ENCODE assay signal across 22 cellular contexts in the genomic region with DNA sequence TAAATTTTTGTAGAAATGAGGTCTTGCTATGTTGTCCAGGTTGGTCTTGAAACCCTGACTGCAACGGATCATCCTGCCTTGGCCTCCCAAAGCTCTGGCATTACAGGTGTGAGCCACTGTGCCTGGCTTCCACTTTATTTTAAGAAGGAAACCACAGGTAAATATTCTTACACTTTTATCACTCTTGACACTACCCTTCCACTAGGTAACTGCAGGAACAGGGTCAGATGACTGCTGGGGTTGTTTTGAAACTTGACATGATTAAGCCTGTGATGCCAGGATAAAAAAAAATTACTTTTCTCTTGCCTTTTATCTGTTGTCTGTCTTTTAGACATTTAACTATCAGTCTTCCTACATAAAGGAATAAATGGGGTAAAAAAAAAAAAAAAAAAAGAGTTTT. TPM values are rescaled to one million over a fixed set of nuclear protein-coding genes. Genes with fewer than 3 reads are reported as not detected.
DNase-seq lines count a peak whose midpoint lies in the region; ATAC-seq, FAIRE-seq and TF ChIP-seq lines count a peak whose summit lies in the region.
"Had no signal": no experiment of that assay in that cellular context is flagged by ENCODE, and none has a peak within 500 bp of the region (broad histone marks: within the 10 kb centered on the region; RNA-seq: fewer than 3 reads in every experiment).

No MANE protein-coding gene starts in this region.

- DNase-seq in CD14-positive monocyte (ENCODE audit: low spot score) (no peak), HL-60 (ENCODE audit: low read depth in 1 of 2, low spot score in 1 of 2) (no peak), RPMI8226 (peak; percentile 4), spleen (no peak), GM12891 (ENCODE audit: insufficient read length, low spot score) (no peak), right cardiac atrium (no peak)
- no peak for DNase-seq in activated CD4-positive, alpha-beta T cell treated with anti-CD3 and anti-CD28 coated beads for 36 hours
- DNase-seq: DND-41; GM23248; HCEC 1CT; MG63; NCI-H1092; NCI-H1436 treated with DMSO at 0.1 percent for 48 hours; NCI-H2029 treated with DMSO at 0.1 percent for 48 hours; NCI-H2171 treated with DMSO at 0.1 percent for 48 hours; NCI-H446 treated with DMSO at 0.1 percent for 48 hours; NCI-H69; NK-92 treated with Interleukin-12 subunit alpha and Interleukin-12 subunit beta, amount 100 ng/mL, for 24 hours had no signal

- WGBS in spleen, 5 donors: 57 to 89% (median 77%) methylated on average over 1 of the region's 1 CpG
- 90% methylated on average over 1 of the region's 1 CpG for WGBS in right cardiac atrium

- peaks cover 55% of the 10 kb centered on the region for H3K4me1 Mint-ChIP-seq in CD14-positive monocyte
- H3K4me1 Mint-ChIP-seq in activated CD4-positive, alpha-beta T cell treated with anti-CD3 and anti-CD28 coated beads for 36 hours: peaks cover 20% of the 10 kb centered on the region

- H3K4me3 Mint-ChIP-seq in CD14-positive monocyte: no peak overlapping the region
- H3K4me3 Mint-ChIP-seq in activated CD4-positive, alpha-beta T cell treated with anti-CD3 and anti-CD28 coated beads for 36 hours: no peak overlapping the region

- H3K36me3 Mint-ChIP-seq in CD14-positive monocyte: peaks cover 16 to 31% of the 10 kb centered on the region in 2 donors
- peaks cover 6% of the 10 kb centered on the region for H3K36me3 Mint-ChIP-seq in activated CD4-positive, alpha-beta T cell treated with anti-CD3 and anti-CD28 coated beads for 36 hours (ENCODE audit: low read depth)

- CTCF ChIA-PET in activated CD4-positive, alpha-beta T cell treated with anti-CD3 and anti-CD28 coated beads for 36 hours (lab: Charles Lee): interaction anchor here (0.7 kb wide), 1 partner anchor 32 kb away, joined by 3 read pairs; no protein-coding TSS in a partner anchor

- H3K4me3 ChIP-seq in HL-60 (replicated peaks; ENCODE audit: insufficient read depth, low read length): no peak overlapping the region
- H3K4me3 ChIP-seq in spleen: no peak overlapping the region
- no peak overlapping the region for H3K4me3 ChIP-seq in right cardiac atrium (ENCODE audit: low read length)
- H3K4me3 ChIP-seq: A549, BLaER1, GM23248, MG63 had no signal

- no peaks in the 10 kb centered on the region for H3K36me3 ChIP-seq in spleen
- H3K36me3 ChIP-seq: BLaER1, MG63 had no signal

- no peak for ATAC-seq in activated CD4-positive, alpha-beta T cell treated with anti-CD3 and anti-CD28 coated beads for 36 hours
- no peak for ATAC-seq in right cardiac atrium
- ATAC-seq: A549 had no signal

- intact Hi-C loops in CD14-positive monocyte (cut with micrococcal nuclease): no loop called here
- intact Hi-C loops in spleen (cut with DNase I; ENCODE audit: low total_unique reads): no loop called here
- intact Hi-C loops in activated CD4-positive, alpha-beta T cell treated with anti-CD3 and anti-CD28 coated beads for 36 hours (cut with DNase I, micrococcal nuclease): no loop called here
- intact Hi-C loops in right cardiac atrium (cut with DNase I): no loop called here

- H3K27me3 ChIP-seq in HL-60 (ENCODE audit: insufficient read depth, poor library complexity, severe bottlenecking) (no peaks in the 10 kb centered on the region), spleen (replicated peaks in 1 of 7) (no peaks in the 10 kb centered on the region), right cardiac atrium (ENCODE audit: control insufficient read depth, insufficient read depth) (no peaks in the 10 kb centered on the region)
- H3K27me3 ChIP-seq: BLaER1, MG63 had no signal

- TF ChIP-seq POLR2A in spleen (IDR thresholded peaks at IDR 0.05) (no peak), GM12891 (IDR thresholded peaks at IDR 0.05; ENCODE audit: low read depth, low read length) (no peak)

- FAIRE-seq in GM12891 (lab: Jason Lieb, UNC): no peak
- FAIRE-seq: A549 had no signal

- H3K27ac ChIP-seq in HL-60 (replicated peaks): peak overlapping the region; percentile 80
- H3K27ac ChIP-seq in spleen: peak overlapping the region in 7 of 8 donors; percentile 29 to 79 (median 75)
- H3K27ac ChIP-seq in right cardiac atrium (ENCODE audit: low read length): no peak overlapping the region
- H3K27ac ChIP-seq: A549, BLaER1, GM23248, RWPE1 had no signal

- peaks cover 0 to 18% (median 13%) of the 10 kb centered on the region in 7 donors for H3K9me3 Mint-ChIP-seq in CD14-positive monocyte
- H3K9me3 Mint-ChIP-seq in activated CD4-positive, alpha-beta T cell treated with anti-CD3 and anti-CD28 coated beads for 36 hours (ENCODE audit: low read depth): no peaks in the 10 kb centered on the region
- H3K9me3 Mint-ChIP-seq: IgD-negative memory B cell had no signal

- H3K27me3 Mint-ChIP-seq in CD14-positive monocyte (ENCODE audit: low read depth in 3 of 3): peaks cover 0 to 3% (median 0%) of the 10 kb centered on the region in 3 donors
- peaks cover 26% of the 10 kb centered on the region for H3K27me3 Mint-ChIP-seq in activated CD4-positive, alpha-beta T cell treated with anti-CD3 and anti-CD28 coated beads for 36 hours

- H3K27ac Mint-ChIP-seq in CD14-positive monocyte: peak overlapping the region; percentile 53 to 89 (median 67)
- no peak overlapping the region for H3K27ac Mint-ChIP-seq in activated CD4-positive, alpha-beta T cell treated with anti-CD3 and anti-CD28 coated beads for 36 hours

- POLR2A ChIA-PET in activated CD4-positive, alpha-beta T cell treated with anti-CD3 and anti-CD28 coated beads for 36 hours (lab: Charles Lee): no interaction called here

- H3K9me3 ChIP-seq in spleen (no peaks in the 10 kb centered on the region), right cardiac atrium (ENCODE audit: control insufficient read depth, low read length) (no peaks in the 10 kb centered on the region)
- H3K9me3 ChIP-seq: A549, BLaER1, MG63 had no signal

- TF ChIP-seq CTCF in CD14-positive monocyte (IDR thresholded peaks at IDR 0.05) (no peak), HL-60 (IDR thresholded peaks at IDR 0.05; ENCODE audit: insufficient read depth, low read length) (no peak), spleen (IDR thresholded peaks at IDR 0.05 in 8 of 11, conservative IDR thresholded peaks at IDR 0.05 in 3 of 11) (no peak)

- H3K4me1 ChIP-seq in spleen (peaks cover 5 to 53% (median 22%) of the 10 kb centered on the region in 6 donors), right cardiac atrium (ENCODE audit: control insufficient read depth, insufficient read depth, low read length) (no peaks in the 10 kb centered on the region)
- H3K4me1 ChIP-seq: A549, BLaER1 had no signal

TF ChIP-seq in GM12891, 5 proteins besides CTCF, POLR2A, EP300 and RAD21:
- TF ChIP-seq SPI1 (IDR thresholded peaks at IDR 0.05; ENCODE audit: low read depth, low read length): no peak
- no peak for TF ChIP-seq POU2F2 (IDR thresholded peaks at IDR 0.05; ENCODE audit: low read depth, low read length)
- no peak for TF ChIP-seq TAF1 (IDR thresholded peaks at IDR 0.05; ENCODE audit: low read depth, low read length)
- TF ChIP-seq POLR2AphosphoS5 (IDR thresholded peaks at IDR 0.05; ENCODE audit: low read depth, low read length): no peak
- no peak for TF ChIP-seq PAX5 (IDR thresholded peaks at IDR 0.05; ENCODE audit: insufficient read depth, low read length, severe bottlenecking)

RNA-seq across cellular contexts. Expression of a gene that starts 43.5 kb away (rescaled TPM):
- polyA plus RNA-seq in CD14-positive monocyte: 10 to 100 TPM; 40.7 to 48.6 TPM
- 10 to 100 TPM; 16.2 to 26.9 (median 24.1) TPM for total RNA-seq in spleen
- polyA plus RNA-seq in spleen: 1 to 10 TPM; 5.4 to 9.1 (median 8.2) TPM
- 3.4 TPM for polyA plus RNA-seq in GM12891 (2012; ENCODE audit: low read depth, missing spikeins)
- total RNA-seq in activated CD4-positive, alpha-beta T cell treated with anti-CD3 and anti-CD28 coated beads for 36 hours: 10 to 100 TPM; 18.2 to 20.1 TPM
- total RNA-seq in right cardiac atrium: 10 to 100 TPM; 12.1 to 15.9 (median 14.4) TPM
- polyA plus RNA-seq in right cardiac atrium: 17.5 TPM
